ENCODE assay signal across 8 cellular contexts in genomic region chr16:31868701-31869167, GRCh38. TPM values are rescaled to one million over a fixed set of nuclear protein-coding genes. Genes with fewer than 3 reads are reported as not detected.
DNase-seq lines count a peak whose midpoint lies in the region; ATAC-seq and TF ChIP-seq lines count a peak whose summit lies in the region.

No MANE protein-coding gene starts in this region.

- peaks cover 55% of the 10 kb centered on the region for H3K4me1 Mint-ChIP-seq in activated CD4-positive, alpha-beta T cell treated with anti-CD3 and anti-CD28 coated beads for 36 hours

- no peak for TF ChIP-seq POLR2A in right lobe of liver (IDR thresholded peaks at IDR 0.05)

- POLR2A ChIA-PET in activated CD4-positive, alpha-beta T cell treated with anti-CD3 and anti-CD28 coated beads for 36 hours (lab: Charles Lee), result interaction anchor here (0.6 to 2.1 kb wide), 8 partner anchors 9 to 689 kb away, joined by 3 to 29 read pairs (median 8); partner anchors contain the start of genes FUS and RUSF1

- H3K4me3 ChIP-seq in GM06990 (replicated peaks; ENCODE audit: low read depth, low read length), result peak overlapping the region; percentile 44
- H3K4me3 ChIP-seq in choroid plexus epithelial cell (ENCODE audit: low read depth, low read length), result peak overlapping the region; percentile 2
- H3K4me3 ChIP-seq in right lobe of liver, result no peak overlapping the region

- H3K4me1 ChIP-seq in right lobe of liver, result peaks cover 0 to 7% (median 0%) of the 10 kb centered on the region in 4 donors

- CTCF ChIA-PET in activated CD4-positive, alpha-beta T cell treated with anti-CD3 and anti-CD28 coated beads for 36 hours (lab: Charles Lee), result interaction anchor here (0.7 to 3.5 kb wide), 30 partner anchors 8 to 927 kb away, joined by 3 to 35 read pairs (median 4); partner anchors contain the start of genes ARMC5, HSD3B7, PYDC1 and RUSF1

- 14% methylated on average over 7 of the region's 8 CpGs for WGBS in right lobe of liver (ENCODE audit: insufficient coverage, low coverage, low lambda C conversion rate, missing lambda C conversion rate)

- no peaks in the 10 kb centered on the region for H3K27me3 Mint-ChIP-seq in activated CD4-positive, alpha-beta T cell treated with anti-CD3 and anti-CD28 coated beads for 36 hours

- H3K27ac ChIP-seq in right lobe of liver, result peak overlapping the region in 2 of 3 donors; percentile 45 to 49

- DNase-seq in GM06990 (ENCODE audit: extremely low read depth, insufficient read length) (no peak), NCI-H446 treated with DMSO at 0.1 percent for 48 hours (lab: John Stamatoyannopoulos, UW) (peak; percentile 6), choroid plexus epithelial cell (ENCODE audit: low read depth) (peak; percentile 84), right lobe of liver (peak; percentile 64 to 81 (median 77)), NCI-H187 treated with DMSO at 0.1 percent for 48 hours (lab: John Stamatoyannopoulos, UW) (no peak)
- peak; percentile 90 for DNase-seq in activated CD4-positive, alpha-beta T cell treated with anti-CD3 and anti-CD28 coated beads for 36 hours
- DNase-seq in stimulated activated CD4-positive, alpha-beta T cell treated with anti-CD3 and anti-CD28 coated beads, Interleukin-4, amount 100 ng/mL, for 24 hours, result peak; percentile 87

- H3K4me3 Mint-ChIP-seq in activated CD4-positive, alpha-beta T cell treated with anti-CD3 and anti-CD28 coated beads for 36 hours, result peak overlapping the region; percentile 63

- ATAC-seq in HG03025 (IDR thresholded peaks at IDR 0.05; ENCODE audit: low FRiP score, unreplicated experiment), result peak; percentile 35
- ATAC-seq in activated CD4-positive, alpha-beta T cell treated with anti-CD3 and anti-CD28 coated beads for 36 hours, result peak; percentile 54
- peak; percentile 72 to 75 (median 75) for ATAC-seq in right lobe of liver

- TF ChIP-seq CTCF in GM06990 (IDR thresholded peaks at IDR 0.05; ENCODE audit: insufficient read depth, low read length, poor library complexity, severe bottlenecking) (peak; percentile 66), choroid plexus epithelial cell (conservative IDR thresholded peaks at IDR 0.05; ENCODE audit: low read depth, low read length) (peak; percentile 80), right lobe of liver (IDR thresholded peaks at IDR 0.05) (peak; percentile 78 to 89 (median 88))

- H3K9me3 Mint-ChIP-seq in activated CD4-positive, alpha-beta T cell treated with anti-CD3 and anti-CD28 coated beads for 36 hours (ENCODE audit: low read depth), result no peaks in the 10 kb centered on the region

- intact Hi-C loops in activated CD4-positive, alpha-beta T cell treated with anti-CD3 and anti-CD28 coated beads for 36 hours (cut with DNase I, micrococcal nuclease), result loop anchor here (1.0 to 10.0 kb wide), 16 partner anchors 9 to 914 kb away; partner anchors contain the start of genes ARMC5 (in 1 of the 2), HSD3B7 (in 1 of the 2), PYCARD (in 1 of the 2) and PYDC1 (in 1 of the 2)
- intact Hi-C loops in right lobe of liver (cut with DNase I), result no loop called here

- H3K9me3 ChIP-seq in right lobe of liver, result no peaks in the 10 kb centered on the region

- H3K36me3 Mint-ChIP-seq in activated CD4-positive, alpha-beta T cell treated with anti-CD3 and anti-CD28 coated beads for 36 hours (ENCODE audit: low read depth), result peaks cover 3% of the 10 kb centered on the region

- no peaks in the 10 kb centered on the region for H3K27me3 ChIP-seq in GM06990 (replicated peaks; ENCODE audit: control insufficient read depth, insufficient read depth, low read length)
- no peaks in the 10 kb centered on the region for H3K27me3 ChIP-seq in right lobe of liver

- H3K36me3 ChIP-seq in GM06990 (ENCODE audit: control insufficient read depth, insufficient read depth, low read length) (no peaks in the 10 kb centered on the region), right lobe of liver (no peaks in the 10 kb centered on the region)

- peak overlapping the region; percentile 91 for H3K27ac Mint-ChIP-seq in activated CD4-positive, alpha-beta T cell treated with anti-CD3 and anti-CD28 coated beads for 36 hours

RNA-seq across cellular contexts. Expression of gene ZNF267, which starts 4.9 kb away (rescaled TPM):
- 10 to 100 TPM; 61.9 to 64.9 TPM for total RNA-seq in activated CD4-positive, alpha-beta T cell treated with anti-CD3 and anti-CD28 coated beads for 36 hours
- 1 to 10 TPM; 2.7 to 5.6 (median 3.7) TPM for total RNA-seq in right lobe of liver

Comparison
In these comparisons a context has a peak if more than half of its experiments do, and no peak if none do; other contexts are left out.
1. DNase-seq: peak in NCI-H446 treated with DMSO at 0.1 percent for 48 hours (single experiment), activated CD4-positive, alpha-beta T cell treated with anti-CD3 and anti-CD28 coated beads for 36 hours (single experiment), choroid plexus epithelial cell (single experiment), right lobe of liver (3 of 3) and stimulated activated CD4-positive, alpha-beta T cell treated with anti-CD3 and anti-CD28 coated beads, Interleukin-4, amount 100 ng/mL, for 24 hours (single experiment); none in GM06990 (single experiment) and NCI-H187 treated with DMSO at 0.1 percent for 48 hours (single experiment).
2. H3K4me3 ChIP-seq: peak in GM06990 (single experiment) and choroid plexus epithelial cell (single experiment); none in right lobe of liver (0 of 3).
3. RNA of gene ZNF267, which starts 4.9 kb away (total RNA-seq): 61.9 to 64.9 TPM in activated CD4-positive, alpha-beta T cell treated with anti-CD3 and anti-CD28 coated beads for 36 hours; 2.7 to 5.6 TPM in right lobe of liver; every median in the first group is over 4 times any median in the second.
4. intact Hi-C loops: an anchor here in activated CD4-positive, alpha-beta T cell treated with anti-CD3 and anti-CD28 coated beads for 36 hours (1.0 to 10.0 kb wide); none called in right lobe of liver.
5. Peak in every context shown above with its lines, with median percentiles within 50 percentile points of each other: CTCF ChIP-seq and ATAC-seq.